8 cellular contexts compared by ENCODE assay signal in genomic region chr16:57186630-57187507, GRCh38. TPM values are rescaled to one million over a fixed set of nuclear protein-coding genes. Genes with fewer than 3 reads are reported as not detected.
DNase-seq lines count a peak whose midpoint lies in the region; ATAC-seq and TF ChIP-seq lines count a peak whose summit lies in the region.

No MANE protein-coding gene starts in this region.

- no peaks in the 10 kb centered on the region for H3K9me3 Mint-ChIP-seq in WTC11
- peaks cover 4% of the 10 kb centered on the region for H3K9me3 Mint-ChIP-seq in mesothelial cell of epicardium

- POLR2A ChIA-PET in WTC11 (lab: Charles Lee), result no interaction called here

- peak overlapping the region; percentile 99 for H3K4me3 ChIP-seq in effector memory CD4-positive, alpha-beta T cell (ENCODE audit: insufficient read depth, low read depth, low read length, poor library complexity, severe bottlenecking)
- H3K4me3 ChIP-seq in vagina, result peak overlapping the region; percentile 98 to 99

- H3K36me3 ChIP-seq in effector memory CD4-positive, alpha-beta T cell (ENCODE audit: control insufficient read depth, insufficient read depth, low read length), result no peaks in the 10 kb centered on the region
- no peaks in the 10 kb centered on the region for H3K36me3 ChIP-seq in vagina

- H3K27ac ChIP-seq in effector memory CD4-positive, alpha-beta T cell (ENCODE audit: insufficient read depth, low read length, poor library complexity, severe bottlenecking), result peak overlapping the region; percentile 92
- peak overlapping the region; percentile 86 for H3K27ac ChIP-seq in vagina

- H3K4me1 Mint-ChIP-seq in WTC11 (peaks cover 45% of the 10 kb centered on the region), mesothelial cell of epicardium (peaks cover 38% of the 10 kb centered on the region)

- H3K4me3 Mint-ChIP-seq in WTC11, result peak overlapping the region; percentile 96
- H3K4me3 Mint-ChIP-seq in mesothelial cell of epicardium, result peak overlapping the region; percentile 95

- no peak for TF ChIP-seq POLR2A in vagina (IDR thresholded peaks at IDR 0.05)

- H3K36me3 Mint-ChIP-seq in WTC11 (no peaks in the 10 kb centered on the region), mesothelial cell of epicardium (peaks cover 3% of the 10 kb centered on the region)

- peak overlapping the region; percentile 85 for H3K27ac Mint-ChIP-seq in WTC11
- peak overlapping the region; percentile 97 for H3K27ac Mint-ChIP-seq in mesothelial cell of epicardium

- CTCF ChIA-PET in WTC11 (lab: Charles Lee), result interaction anchor here (0.7 to 1.6 kb wide), 6 partner anchors 10 to 114 kb away, joined by 3 to 4 read pairs (median 4); partner anchors contain the start of gene CPNE2

- H3K27me3 Mint-ChIP-seq in WTC11 (ENCODE audit: low read depth) (no peaks in the 10 kb centered on the region; the same call in 1 of the 2 replicates), mesothelial cell of epicardium (ENCODE audit: low read depth) (no peaks in the 10 kb centered on the region)

- peaks cover 9% of the 10 kb centered on the region for H3K4me1 ChIP-seq in effector memory CD4-positive, alpha-beta T cell (ENCODE audit: control insufficient read depth, insufficient read depth, low read length, poor library complexity, severe bottlenecking)
- peaks cover 43% of the 10 kb centered on the region for H3K4me1 ChIP-seq in vagina

- intact Hi-C loops in Right ventricle myocardium superior (cut with DNase I) (no loop called here), Right ventricle myocardium inferior (cut with DNase I) (loop anchor here (1.0 to 10.0 kb wide), 5 partner anchors 45 to 1330 kb away; partner anchors contain the start of genes ARL2BP, HERPUD1 and SETD6), vagina (cut with DNase I) (loop anchor here (10.0 kb wide), 1 partner anchor 58 kb away; the partner anchor contains the start of gene ARL2BP)

- no peaks in the 10 kb centered on the region for H3K9me3 ChIP-seq in effector memory CD4-positive, alpha-beta T cell (ENCODE audit: control insufficient read depth, low read length)
- H3K9me3 ChIP-seq in vagina, result no peaks in the 10 kb centered on the region

- no peaks in the 10 kb centered on the region for H3K27me3 ChIP-seq in effector memory CD4-positive, alpha-beta T cell (replicated peaks; ENCODE audit: control insufficient read depth, insufficient read depth, low read length, poor library complexity, severe bottlenecking)
- H3K27me3 ChIP-seq in vagina, result no peaks in the 10 kb centered on the region

- ATAC-seq in Right ventricle myocardium superior (ENCODE audit: poor library complexity), result peak; percentile 9
- no peak for ATAC-seq in Right ventricle myocardium inferior
- ATAC-seq in WTC11, result peak; percentile 1; the same call in 1 of the 2 replicates

- DNase-seq in Right ventricle myocardium superior (peak; percentile 38), Right ventricle myocardium inferior (ENCODE audit: missing footprints) (no peak), HT-29 (ENCODE audit: low spot score) (peak; percentile 70), WTC11 (ENCODE audit: low spot score) (no peak), mesothelial cell of epicardium (ENCODE audit: low spot score in 2 of 2, unreplicated experiment in 2 of 2) (peak in 1 of 2 experiments; percentile 41), vagina (ENCODE audit: extremely low spot score in 2 of 2) (peak in 1 of 2 donors; percentile 92), DMS153 treated with DMSO at 0.1 percent for 48 hours (lab: John Stamatoyannopoulos, UW; ENCODE audit: unreplicated experiment) (no peak)
- DNase-seq in effector memory CD4-positive, alpha-beta T cell, result no peak

- TF ChIP-seq CTCF in WTC11 (IDR thresholded peaks at IDR 0.05) (no peak), mesothelial cell of epicardium (IDR thresholded peaks at IDR 0.05; ENCODE audit: unreplicated experiment) (no peak), vagina (IDR thresholded peaks at IDR 0.05) (no peak)

TF ChIP-seq in WTC11, 78 proteins besides CTCF, POLR2A, EP300 and RAD21:
- TF ChIP-seq ARID4B (CRISPR knock-in tag; IDR thresholded peaks at IDR 0.05; ENCODE audit: borderline replicate concordance) (0 out of 2 replicates have a peak, but pooled peaks have one; percentile 36), E2F4 (CRISPR knock-in tag; IDR thresholded peaks at IDR 0.05; ENCODE audit: borderline replicate concordance, low read depth) (no peak), RELA (CRISPR knock-in tag; IDR thresholded peaks at IDR 0.05; ENCODE audit: borderline replicate concordance) (0 out of 2 replicates have a peak, but pooled peaks have one; percentile 36)

RNA-seq across cellular contexts. Expression of gene RSPRY1, which starts 0.7 kb away (rescaled TPM):
- 13.4 TPM for total RNA-seq in Right ventricle myocardium superior
- 13.8 TPM for total RNA-seq in Right ventricle myocardium inferior
- total RNA-seq in HT-29 (2014; rRNA removed; shearing (Covaris generic)), result 20.7 and 21.3 TPM in 2 replicates
- total RNA-seq in WTC11 (2021), result 22.7 to 28.5 TPM (median 26.8 TPM) in 3 replicates
- 43.8 to 50.7 TPM (median 44.0 TPM) in 3 replicates for total RNA-seq in mesothelial cell of epicardium
- total RNA-seq in vagina, result 37.6 TPM

RNA-seq across cellular contexts. Expression of gene PSME3IP1, which starts 1.0 kb away (rescaled TPM):
- total RNA-seq in Right ventricle myocardium superior, result 54.8 TPM
- 54.2 TPM for total RNA-seq in Right ventricle myocardium inferior
- 41.7 and 54.5 TPM in 2 replicates for total RNA-seq in HT-29 (2014; rRNA removed; shearing (Covaris generic))
- total RNA-seq in WTC11 (2021), result 102 to 107 TPM (median 104 TPM) in 3 replicates
- total RNA-seq in mesothelial cell of epicardium, result 105 to 112 TPM (median 107 TPM) in 3 replicates
- total RNA-seq in vagina, result 70.5 TPM

RNA-seq across cellular contexts. Expression of gene ARL2BP, which starts 58.2 kb away (rescaled TPM):
- total RNA-seq in Right ventricle myocardium superior (58.2 TPM), Right ventricle myocardium inferior (64.1 TPM), WTC11 (2021) (10.6 to 12.4 TPM (median 12.3 TPM) in 3 replicates), mesothelial cell of epicardium (34.4 to 38.2 TPM (median 35.9 TPM) in 3 replicates), vagina (44.7 TPM)
- 6.8 and 10.5 TPM in 2 replicates for total RNA-seq in HT-29 (2014; rRNA removed; shearing (Covaris generic))

Comparison
In these comparisons a context has a peak if more than half of its experiments do, and no peak if none do; other contexts are left out.
1. DNase-seq: peak in Right ventricle myocardium superior (single experiment) and HT-29 (single experiment); none in Right ventricle myocardium inferior (single experiment), WTC11 (single experiment), effector memory CD4-positive, alpha-beta T cell (0 of 3) and DMS153 treated with DMSO at 0.1 percent for 48 hours (single experiment).